In the genomic region with DNA sequence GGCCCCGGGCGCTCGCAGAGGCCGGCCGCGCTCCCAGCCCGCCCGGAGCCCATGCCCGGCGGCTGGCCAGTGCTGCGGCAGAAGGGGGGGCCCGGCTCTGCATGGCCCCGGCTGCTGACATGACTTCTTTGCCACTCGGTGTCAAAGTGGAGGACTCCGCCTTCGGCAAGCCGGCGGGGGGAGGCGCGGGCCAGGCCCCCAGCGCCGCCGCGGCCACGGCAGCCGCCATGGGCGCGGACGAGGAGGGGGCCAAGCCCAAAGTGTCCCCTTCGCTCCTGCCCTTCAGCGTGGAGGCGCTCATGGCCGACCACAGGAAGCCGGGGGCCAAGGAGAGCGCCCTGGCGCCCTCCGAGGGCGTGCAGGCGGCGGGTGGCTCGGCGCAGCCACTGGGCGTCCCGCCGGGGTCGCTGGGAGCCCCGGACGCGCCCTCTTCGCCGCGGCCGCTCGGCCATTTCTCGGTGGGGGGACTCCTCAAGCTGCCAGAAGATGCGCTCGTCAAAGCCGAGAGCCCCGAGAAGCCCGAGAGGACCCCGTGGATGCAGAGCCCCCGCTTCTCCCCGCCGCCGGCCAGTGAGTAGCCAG, we compare ENCODE assay signal across 8 cellular contexts. TPM values are rescaled to one million over a fixed set of nuclear protein-coding genes. Genes with fewer than 3 reads are reported as not detected.
DNase-seq lines count a peak whose midpoint lies in the region; ATAC-seq and TF ChIP-seq lines count a peak whose summit lies in the region.

No MANE protein-coding gene starts in this region.

- no peaks in the 10 kb centered on the region for H3K9me3 ChIP-seq in OCI-LY7 (ENCODE audit: low read length)
- H3K9me3 ChIP-seq in gastroesophageal sphincter: peaks cover 0 to 3% (median 0%) of the 10 kb centered on the region in 3 donors
- H3K9me3 ChIP-seq in sigmoid colon: no peaks in the 10 kb centered on the region

- H3K36me3 ChIP-seq in OCI-LY7 (ENCODE audit: insufficient read depth, low read length): no peaks in the 10 kb centered on the region
- H3K36me3 ChIP-seq in gastroesophageal sphincter: peaks cover 0 to 10% of the 10 kb centered on the region in 2 donors
- no peaks in the 10 kb centered on the region for H3K36me3 ChIP-seq in sigmoid colon

- peak overlapping the region; percentile 39; the same call in 1 of the 2 replicates for H3K4me2 ChIP-seq in OCI-LY7 (ENCODE audit: low read length)

- POLR2A ChIA-PET in HEK293T (lab: Yijun Ruan, JAX) (interaction anchor here (1.5 kb wide), 1 partner anchor 15 kb away, joined by 3 read pairs; no protein-coding TSS in a partner anchor), OCI-LY7 (lab: Charles Lee) (interaction anchor here (0.6 kb wide), 1 partner anchor 322 kb away, joined by 3 read pairs; no protein-coding TSS in a partner anchor)

- TF ChIP-seq POLR2A in gastroesophageal sphincter (IDR thresholded peaks at IDR 0.05) (no peak), sigmoid colon (IDR thresholded peaks at IDR 0.05) (no peak)

- WGBS in gastroesophageal sphincter (ENCODE audit: low coverage in 1 of 2), 2 donors: no CpG with 5 or more reads among the region's 65 CpGs
- 1 to 2% methylated on average over 65 of the region's 65 CpGs for WGBS in sigmoid colon, 2 donors

- H3K9me2 ChIP-seq in OCI-LY7 (ENCODE audit: insufficient read depth, low read length): no peaks in the 10 kb centered on the region

- no peaks in the 10 kb centered on the region for H3K79me2 ChIP-seq in OCI-LY7 (ENCODE audit: insufficient read depth, low read depth, low read length)

- peak; percentile 56 for DNase-seq in GM13977 (ENCODE audit: low spot score)
- DNase-seq in HEK293T (ENCODE audit: extremely low spot score): peak; percentile 45
- no peak for DNase-seq in OCI-LY7 (ENCODE audit: low spot score)
- no peak for DNase-seq in sigmoid colon
- DNase-seq in foreskin melanocyte: no peak
- DNase-seq in DMS153 treated with DMSO at 0.1 percent for 48 hours (lab: John Stamatoyannopoulos, UW; ENCODE audit: unreplicated experiment): no peak

- no TSS peak for BruUV-seq in OCI-LY7 (replicated peaks; lab: Mats Ljungman, UMichigan)

- intact Hi-C loops in OCI-LY7 (cut with micrococcal nuclease; ENCODE audit: unreplicated experiment) (no loop called here), sigmoid colon (cut with DNase I) (loop anchor here (5.0 to 10.0 kb wide), 2 partner anchors 132 to 375 kb away; no protein-coding TSS in a partner anchor)

- ATAC-seq in gastroesophageal sphincter: peak; percentile 52
- no peak for ATAC-seq in HG02938 (IDR thresholded peaks at IDR 0.05; ENCODE audit: unreplicated experiment)

- H3K4me3 ChIP-seq in OCI-LY7 (ENCODE audit: low read depth, low read length, poor library complexity, severe bottlenecking) (peak overlapping the region; percentile 16), gastroesophageal sphincter (peak overlapping the region; percentile 30 to 72), sigmoid colon (peak overlapping the region; percentile 21 to 65 (median 56))

- H3K27me3 ChIP-seq in gastroesophageal sphincter (peaks cover 100% of the 10 kb centered on the region), sigmoid colon (peaks cover 80 to 98% (median 91%) of the 10 kb centered on the region in 3 donors)

- H3K27ac ChIP-seq in OCI-LY7 (ENCODE audit: low read depth, low read length, poor library complexity, severe bottlenecking) (no peak overlapping the region), gastroesophageal sphincter (peak overlapping the region in 3 of 4 donors; percentile 30 to 76 (median 59)), sigmoid colon (peak overlapping the region in 1 of 4 donors; percentile 44)

- CTCF ChIA-PET in HEK293T (lab: Yijun Ruan, JAX) (no interaction called here), OCI-LY7 (lab: Charles Lee; ENCODE audit: unreplicated experiment) (no interaction called here)

- in situ Hi-C loops in GM13977 (cut with MboI; ENCODE audit: low pct_unique_long_range_greater_than_20kb, low sequenced_read_pairs, unreplicated experiment): loop anchor here (10.0 kb wide), 1 partner anchor 365 kb away; no protein-coding TSS in a partner anchor

- H3K4me1 ChIP-seq in OCI-LY7 (ENCODE audit: insufficient read depth, low read length, poor library complexity, severe bottlenecking) (no peaks in the 10 kb centered on the region), gastroesophageal sphincter (peaks cover 0 to 75% (median 23%) of the 10 kb centered on the region in 3 donors), sigmoid colon (peaks cover 0 to 60% (median 50%) of the 10 kb centered on the region in 4 donors)

- TF ChIP-seq CTCF in GM13977 (IDR thresholded peaks at IDR 0.05; ENCODE audit: extremely low read depth, insufficient read depth, missing control alignments) (no peak), OCI-LY7 (conservative IDR thresholded peaks at IDR 0.05; ENCODE audit: low read length) (no peak), gastroesophageal sphincter (IDR thresholded peaks at IDR 0.05) (no peak), sigmoid colon (IDR thresholded peaks at IDR 0.05) (no peak)

- no peaks in the 10 kb centered on the region for H4K20me1 ChIP-seq in OCI-LY7 (ENCODE audit: insufficient read depth, low read length)

- no peak overlapping the region for H2AFZ ChIP-seq in OCI-LY7 (ENCODE audit: low read length)

- no peak for TF ChIP-seq EP300 in gastroesophageal sphincter (IDR thresholded peaks at IDR 0.05)
- no peak for TF ChIP-seq EP300 in sigmoid colon (IDR thresholded peaks at IDR 0.05)

TF ChIP-seq in HEK293T, 16 proteins besides CTCF, POLR2A, EP300 and RAD21:
- TF ChIP-seq FOXA1 (IDR thresholded peaks at IDR 0.05): no peak
- TF ChIP-seq BHLHE40 (IDR thresholded peaks at IDR 0.05; ENCODE audit: borderline replicate concordance): no peak
- TF ChIP-seq ZNF384 (IDR thresholded peaks at IDR 0.05): no peak
- TF ChIP-seq FOXM1 (IDR thresholded peaks at IDR 0.05; ENCODE audit: borderline replicate concordance): 0 out of 2 replicates have a peak, but pooled peaks have one; percentile 27
- no peak for TF ChIP-seq PKNOX1 (IDR thresholded peaks at IDR 0.05)
- TF ChIP-seq L3MBTL2 (conservative IDR thresholded peaks at IDR 0.05): no peak

RNA-seq across cellular contexts. Expression of gene MSX1, which starts 0.4 kb away (rescaled TPM):
- total RNA-seq in OCI-LY7 (2014; rRNA removed; shearing (Covaris generic)): 0.16 TPM in 1 of 2 replicates, not detected in the other
- total RNA-seq in OCI-LY7 (2022): 2.0 and 2.1 TPM in 2 replicates
- 1 to 10 TPM; 2.0 to 5.3 (median 2.4) TPM for total RNA-seq in gastroesophageal sphincter
- 1 to 10 TPM in 2 of 4 donors, under 1 TPM in 2; 0.71 to 7.2 (median 1.4) TPM for total RNA-seq in sigmoid colon
- 1 to 10 TPM in 1 of 3 donors, under 1 TPM in 1, not detected in 1; 0.45 to 1.2 TPM for polyA plus RNA-seq in sigmoid colon

Comparison
In these comparisons a context has a peak if more than half of its experiments do, and no peak if none do; other contexts are left out.
1. DNase-seq: peak in GM13977 (single experiment) and HEK293T (single experiment); none in OCI-LY7 (single experiment), sigmoid colon (single experiment), foreskin melanocyte (single experiment) and DMS153 treated with DMSO at 0.1 percent for 48 hours (single experiment).
2. Peak in every context shown above with its lines, with median percentiles within 50 percentile points of each other: H3K4me3 ChIP-seq.